ENCODE assay signal across 11 cellular contexts in genomic region chrX:136725446-136726104, GRCh38. TPM values are rescaled to one million over a fixed set of nuclear protein-coding genes. Genes with fewer than 3 reads are reported as not detected.
DNase-seq lines count a peak whose midpoint lies in the region; ATAC-seq and TF ChIP-seq lines count a peak whose summit lies in the region.
"Had no signal": no experiment of that assay in that cellular context is flagged by ENCODE, and none has a peak within 500 bp of the region (broad histone marks: within the 10 kb centered on the region; RNA-seq: fewer than 3 reads in every experiment).

No MANE protein-coding gene starts in this region.

- H3K27me3 ChIP-seq in left lung = no peaks in the 10 kb centered on the region

- intact Hi-C loops in left lung (cut with DNase I) = no loop called here

- no peak overlapping the region for H3K27ac ChIP-seq in left lung
- H3K27ac ChIP-seq: skin epidermis had no signal

- no peak overlapping the region for H3K4me3 ChIP-seq in choroid plexus epithelial cell (ENCODE audit: low read depth, low read length)
- no peak overlapping the region for H3K4me3 ChIP-seq in left lung
- H3K4me3 ChIP-seq: skin epidermis had no signal

- H3K36me3 ChIP-seq in left lung = no peaks in the 10 kb centered on the region

- no peaks in the 10 kb centered on the region for H3K9me3 ChIP-seq in left lung

- peak; percentile 50 for DNase-seq in AG08396 (ENCODE audit: low spot score)
- DNase-seq in LHCN-M2 (ENCODE audit: low read depth) = peak; percentile 71
- peak; percentile 73 for DNase-seq in choroid plexus epithelial cell (ENCODE audit: low read depth)
- DNase-seq in left lung = no peak
- no peak for DNase-seq in NCI-H2029 treated with DMSO at 0.1 percent for 48 hours (lab: John Stamatoyannopoulos, UW)
- DNase-seq in NCI-H2227 (lab: John Stamatoyannopoulos, UW; ENCODE audit: unreplicated experiment) = no peak
- DNase-seq in NCI-H1694 treated with DMSO at 0.1 percent for 48 hours (lab: John Stamatoyannopoulos, UW) = no peak
- DNase-seq: CD4-positive, CD25-positive, alpha-beta regulatory T cell; NCI-H1105 had no signal

- peak; percentile 29 for ATAC-seq in left lung
- ATAC-seq in GM19395 (IDR thresholded peaks at IDR 0.05; ENCODE audit: unreplicated experiment) = no peak

- TF ChIP-seq CTCF in choroid plexus epithelial cell (conservative IDR thresholded peaks at IDR 0.05; ENCODE audit: low read depth, low read length) (no peak), left lung (IDR thresholded peaks at IDR 0.05) (no peak)

- H3K4me1 ChIP-seq in left lung = no peaks in the 10 kb centered on the region

RNA-seq across cellular contexts. Expression of gene ARHGEF6, which starts 55.2 kb away (rescaled TPM):
- total RNA-seq in LHCN-M2 (2014; rRNA removed) = 21.7 and 30.2 TPM in 2 replicates
- polyA plus RNA-seq in LHCN-M2 (2012) = 9.2 TPM
- 10 to 100 TPM; 11.9 to 18.0 TPM for total RNA-seq in left lung

Comparison
In these comparisons a context has a peak if more than half of its experiments do, and no peak if none do; other contexts are left out.
1. DNase-seq: peak in AG08396 (single experiment), LHCN-M2 (single experiment) and choroid plexus epithelial cell (single experiment); none in left lung (0 of 2), NCI-H2029 treated with DMSO at 0.1 percent for 48 hours (single experiment), NCI-H2227 (single experiment) and NCI-H1694 treated with DMSO at 0.1 percent for 48 hours (single experiment).